In genomic region chr6:44222486-44222986, GRCh38 we compare ENCODE assay signal across 2 cellular contexts.
TF ChIP-seq lines count a peak whose summit lies in the region.

No MANE protein-coding gene starts in this region.

TF ChIP-seq in SK-N-SH, 30 proteins besides CTCF, POLR2A, EP300 and RAD21 (continued from another document):
- TF ChIP-seq REST (IDR thresholded peaks at IDR 0.05; ENCODE audit: low read depth, low read length) (no peak), POLR2AphosphoS5 (IDR thresholded peaks at IDR 0.05; ENCODE audit: low read depth, low read length) (no peak), EZH2phosphoT487 (IDR thresholded peaks at IDR 0.05; ENCODE audit: borderline replicate concordance, low read depth) (no peak), SIN3A (IDR thresholded peaks at IDR 0.05; ENCODE audit: borderline replicate concordance, low read depth, low read length) (no peak)
TF ChIP-seq in SK-N-SH: peak in this region for 0.

TF ChIP-seq in SK-N-SH treated with all-trans-retinoic acid at 6 μM for 48 hours, 23 proteins besides CTCF, POLR2A, EP300 and RAD21 (continued from another document):
- TF ChIP-seq, protein P1, sequence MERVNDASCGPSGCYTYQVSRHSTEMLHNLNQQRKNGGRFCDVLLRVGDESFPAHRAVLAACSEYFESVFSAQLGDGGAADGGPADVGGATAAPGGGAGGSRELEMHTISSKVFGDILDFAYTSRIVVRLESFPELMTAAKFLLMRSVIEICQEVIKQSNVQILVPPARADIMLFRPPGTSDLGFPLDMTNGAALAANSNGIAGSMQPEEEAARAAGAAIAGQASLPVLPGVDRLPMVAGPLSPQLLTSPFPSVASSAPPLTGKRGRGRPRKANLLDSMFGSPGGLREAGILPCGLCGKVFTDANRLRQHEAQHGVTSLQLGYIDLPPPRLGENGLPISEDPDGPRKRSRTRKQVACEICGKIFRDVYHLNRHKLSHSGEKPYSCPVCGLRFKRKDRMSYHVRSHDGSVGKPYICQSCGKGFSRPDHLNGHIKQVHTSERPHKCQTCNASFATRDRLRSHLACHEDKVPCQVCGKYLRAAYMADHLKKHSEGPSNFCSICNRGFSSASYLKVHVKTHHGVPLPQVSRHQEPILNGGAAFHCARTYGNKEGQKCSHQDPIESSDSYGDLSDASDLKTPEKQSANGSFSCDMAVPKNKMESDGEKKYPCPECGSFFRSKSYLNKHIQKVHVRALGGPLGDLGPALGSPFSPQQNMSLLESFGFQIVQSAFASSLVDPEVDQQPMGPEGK (CRISPR knock-in tag; IDR thresholded peaks at IDR 0.05; ENCODE audit: borderline replicate concordance): no peak
- TF ChIP-seq TCF4 (CRISPR knock-in tag; IDR thresholded peaks at IDR 0.05; ENCODE audit: borderline replicate concordance): no peak
- TF ChIP-seq ZC3H10 (CRISPR knock-in tag; IDR thresholded peaks at IDR 0.05): no peak
- no peak for TF ChIP-seq CSRNP3 (CRISPR knock-in tag; IDR thresholded peaks at IDR 0.05)
- no peak for TF ChIP-seq CSDC2 (CRISPR knock-in tag; IDR thresholded peaks at IDR 0.05)
- TF ChIP-seq RARB (CRISPR knock-in tag; IDR thresholded peaks at IDR 0.05): no peak
- no peak for TF ChIP-seq ZFP30 (CRISPR knock-in tag; IDR thresholded peaks at IDR 0.05)
- TF ChIP-seq ZNF70 (CRISPR knock-in tag; IDR thresholded peaks at IDR 0.05): no peak
- no peak for TF ChIP-seq ISL1 (CRISPR knock-in tag; IDR thresholded peaks at IDR 0.05)
- TF ChIP-seq BACH2 (CRISPR knock-in tag; IDR thresholded peaks at IDR 0.05; ENCODE audit: borderline replicate concordance): no peak
- no peak for TF ChIP-seq PPARA (CRISPR knock-in tag; IDR thresholded peaks at IDR 0.05; ENCODE audit: borderline replicate concordance)
- TF ChIP-seq, protein P2, sequence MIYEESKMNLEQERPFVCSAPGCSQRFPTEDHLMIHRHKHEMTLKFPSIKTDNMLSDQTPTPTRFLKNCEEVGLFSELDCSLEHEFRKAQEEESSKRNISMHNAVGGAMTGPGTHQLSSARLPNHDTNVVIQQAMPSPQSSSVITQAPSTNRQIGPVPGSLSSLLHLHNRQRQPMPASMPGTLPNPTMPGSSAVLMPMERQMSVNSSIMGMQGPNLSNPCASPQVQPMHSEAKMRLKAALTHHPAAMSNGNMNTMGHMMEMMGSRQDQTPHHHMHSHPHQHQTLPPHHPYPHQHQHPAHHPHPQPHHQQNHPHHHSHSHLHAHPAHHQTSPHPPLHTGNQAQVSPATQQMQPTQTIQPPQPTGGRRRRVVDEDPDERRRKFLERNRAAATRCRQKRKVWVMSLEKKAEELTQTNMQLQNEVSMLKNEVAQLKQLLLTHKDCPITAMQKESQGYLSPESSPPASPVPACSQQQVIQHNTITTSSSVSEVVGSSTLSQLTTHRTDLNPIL (CRISPR knock-in tag; IDR thresholded peaks at IDR 0.05; ENCODE audit: low read depth): no peak
- no peak for TF ChIP-seq ZNF565 (CRISPR knock-in tag; conservative IDR thresholded peaks at IDR 0.05; ENCODE audit: low read depth)
- TF ChIP-seq TOX (CRISPR knock-in tag; IDR thresholded peaks at IDR 0.05; ENCODE audit: borderline replicate concordance): no peak
- no peak for TF ChIP-seq ESRRG (CRISPR knock-in tag; IDR thresholded peaks at IDR 0.05)
